ENCODE assay signal across 2 cellular contexts in genomic region chr2:207614824-207615223, GRCh38.
A peak's percentile ranks its signal among the peaks of the same experiment; 100 is the strongest.
TF ChIP-seq lines count a peak whose summit lies in the region.

No MANE protein-coding gene starts in this region.

TF ChIP-seq in HEK293T, 16 proteins besides CTCF, POLR2A, EP300 and RAD21:
- TF ChIP-seq PKNOX1 (IDR thresholded peaks at IDR 0.05) (0 out of 2 replicates have a peak, but pooled peaks have one; percentile 27), ZNF384 (IDR thresholded peaks at IDR 0.05) (no peak)

TF ChIP-seq in K562, 482 proteins besides CTCF, POLR2A, EP300 and RAD21:
- TF ChIP-seq MEIS2 (IDR thresholded peaks at IDR 0.05; ENCODE audit: partially characterized antibody), result peak; percentile 53
- TF ChIP-seq ZNF644 (tag; IDR thresholded peaks at IDR 0.05; ENCODE audit: low read depth), result no peak
